16 cellular contexts compared by ENCODE assay signal in the genomic region with DNA sequence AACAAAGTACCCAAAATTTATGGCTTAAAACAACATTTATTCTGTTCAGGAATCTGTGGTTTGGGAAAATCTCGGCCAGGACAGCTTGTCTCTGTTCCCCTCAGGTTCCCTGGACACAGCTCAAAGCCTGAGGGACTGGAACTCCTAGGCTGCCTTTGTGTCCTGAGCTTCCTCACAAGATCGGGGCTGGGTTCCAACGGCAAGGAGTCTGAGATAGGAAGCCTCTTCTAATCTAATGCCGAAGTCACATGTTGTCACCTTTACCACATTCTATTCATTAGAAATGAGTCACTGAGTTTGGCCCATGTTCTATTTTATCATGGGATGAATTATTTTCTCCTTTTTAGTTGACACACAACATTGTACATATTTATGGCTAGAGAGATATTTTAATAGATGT.
"Had no signal": no experiment of that assay in that cellular context is flagged by ENCODE, and none has a peak within 500 bp of the region (broad histone marks: within the 10 kb centered on the region; RNA-seq: fewer than 3 reads in every experiment).

No MANE protein-coding gene starts in this region.

- H3K4me3 ChIP-seq: sigmoid colon, spleen, suprapubic skin had no signal

- DNase-seq: activated B cell treated with CpG ODN at 0.5 μM for 24 hours; activated CD4-positive, alpha-beta T cell treated with anti-CD3 and anti-CD28 coated beads, Interleukin-2, amount 10 ng/mL, durations not matched to agents 24 days and 14 days; activated CD8-positive, alpha-beta memory T cell treated with anti-CD3 and anti-CD28 coated beads for 24 hours; activated gamma-delta T cell treated with Interleukin-2 at 50 U/mL for 16 hours; amniotic stem cell; mesenchymal stem cell; nephron progenitor cell; occipital lobe; sigmoid colon; spleen had no signal

- H3K9me3 Mint-ChIP-seq: activated B cell treated with CpG ODN at 0.5 μM for 24 hours; brain; nephron progenitor cell; stimulated activated naive CD8-positive, alpha-beta T cell treated with anti-CD3 and anti-CD28 coated beads, Interleukin-15, Interleukin-2, amounts not matched to agents 100 ng/mL and 50 ng/mL, for 24 hours; T-helper 2 cell treated with Interferon-gamma antibody and Interleukin-4, amounts not matched to agents 5 μg/mL and 100 μg/mL, for 36 hours; type B pancreatic cell had no signal

- H3K4me1 Mint-ChIP-seq: activated B cell treated with CpG ODN at 0.5 μM for 24 hours, brain, nephron progenitor cell had no signal

- H3K4me1 ChIP-seq: sigmoid colon, suprapubic skin had no signal

- H3K4me3 Mint-ChIP-seq: activated B cell treated with CpG ODN at 0.5 μM for 24 hours; activated CD4-positive, alpha-beta T cell treated with anti-CD3 and anti-CD28 coated beads, Interleukin-2, amount 10 ng/mL, durations not matched to agents 24 days and 14 days; activated naive CD8-positive, alpha-beta T cell; brain; nephron progenitor cell; stimulated activated naive CD8-positive, alpha-beta T cell treated with anti-CD3 and anti-CD28 coated beads, Interleukin-15, Interleukin-2, amounts not matched to agents 100 ng/mL and 50 ng/mL, for 24 hours; T-helper 2 cell treated with Interferon-gamma antibody and Interleukin-4, amounts not matched to agents 5 μg/mL and 100 μg/mL, for 36 hours; type B pancreatic cell had no signal

- H3K9me3 ChIP-seq: sigmoid colon, spleen, suprapubic skin had no signal

- H3K27ac ChIP-seq: sigmoid colon, spleen, suprapubic skin had no signal

- H3K27ac Mint-ChIP-seq: activated B cell treated with CpG ODN at 0.5 μM for 24 hours; activated CD4-positive, alpha-beta T cell treated with anti-CD3 and anti-CD28 coated beads, Interleukin-2, amount 10 ng/mL, durations not matched to agents 24 days and 14 days; activated naive CD8-positive, alpha-beta T cell; nephron progenitor cell; stimulated activated naive CD8-positive, alpha-beta T cell treated with anti-CD3 and anti-CD28 coated beads, Interleukin-15, Interleukin-2, amounts not matched to agents 100 ng/mL and 50 ng/mL, for 24 hours; T-helper 2 cell treated with Interferon-gamma antibody and Interleukin-4, amounts not matched to agents 5 μg/mL and 100 μg/mL, for 36 hours; type B pancreatic cell had no signal

- H3K36me3 ChIP-seq: suprapubic skin had no signal

- H3K27me3 Mint-ChIP-seq: activated B cell treated with CpG ODN at 0.5 μM for 24 hours; activated CD4-positive, alpha-beta T cell treated with anti-CD3 and anti-CD28 coated beads, Interleukin-2, amount 10 ng/mL, durations not matched to agents 24 days and 14 days; activated naive CD8-positive, alpha-beta T cell; stimulated activated naive CD8-positive, alpha-beta T cell treated with anti-CD3 and anti-CD28 coated beads, Interleukin-15, Interleukin-2, amounts not matched to agents 100 ng/mL and 50 ng/mL, for 24 hours; type B pancreatic cell had no signal

- H3K27me3 ChIP-seq: sigmoid colon, spleen, suprapubic skin had no signal
